22 cellular contexts compared by ENCODE assay signal in genomic region chr1:40777224-40777970, GRCh38. TPM values are rescaled to one million over a fixed set of nuclear protein-coding genes. Genes with fewer than 3 reads are reported as not detected.
DNase-seq lines count a peak whose midpoint lies in the region; ATAC-seq, FAIRE-seq and TF ChIP-seq lines count a peak whose summit lies in the region.
"Had no signal": no experiment of that assay in that cellular context is flagged by ENCODE, and none has a peak within 500 bp of the region (broad histone marks: within the 10 kb centered on the region; RNA-seq: fewer than 3 reads in every experiment).

No MANE protein-coding gene starts in this region.

- no peak overlapping the region for H2AFZ ChIP-seq in K562 (ENCODE audit: low read depth, low read length)
- H2AFZ ChIP-seq: GM23338 had no signal

- H3K27ac ChIP-seq in K562 (ENCODE audit: extremely low read depth, low read depth, low read length) (no peak overlapping the region), upper lobe of right lung (no peak overlapping the region)

- CTCF ChIA-PET in K562 (lab: Yijun Ruan, JAX; ENCODE audit: low intra/inter-chr PET ratio), result no interaction called here
- CTCF ChIA-PET in activated naive CD4-positive, alpha-beta T cell treated with anti-CD3 and anti-CD28 coated beads, Interleukin-2, amount 10 ng/mL, durations not matched to agents 7 days and 5 days (lab: Charles Lee), result interaction anchor here (0.8 to 5.2 kb wide), 8 partner anchors 11 to 175 kb away, joined by 3 to 38 read pairs (median 4); no protein-coding TSS in a partner anchor
- CTCF ChIA-PET in activated CD4-positive, alpha-beta T cell treated with anti-CD3 and anti-CD28 coated beads for 36 hours (lab: Charles Lee), result interaction anchor here (0.7 to 5.8 kb wide), 5 partner anchors 12 to 175 kb away, joined by 3 to 69 read pairs (median 5); no protein-coding TSS in a partner anchor

- intact Hi-C loops in K562 (cut with micrococcal nuclease) (no loop called here), upper lobe of right lung (cut with DNase I) (no loop called here)
- intact Hi-C loops in activated CD4-positive, alpha-beta T cell treated with anti-CD3 and anti-CD28 coated beads for 36 hours (cut with DNase I, micrococcal nuclease), result no loop called here

- peaks cover 35% of the 10 kb centered on the region for H3K36me3 Mint-ChIP-seq in mesothelial cell of epicardium
- H3K36me3 Mint-ChIP-seq in activated naive CD4-positive, alpha-beta T cell treated with anti-CD3 and anti-CD28 coated beads, Interleukin-2, amount 10 ng/mL, durations not matched to agents 7 days and 5 days, result peaks cover 24% of the 10 kb centered on the region
- H3K36me3 Mint-ChIP-seq in activated CD4-positive, alpha-beta T cell treated with anti-CD3 and anti-CD28 coated beads for 36 hours (ENCODE audit: low read depth), result peaks cover 23% of the 10 kb centered on the region

- peaks cover 4 to 14% of the 10 kb centered on the region in 2 experiments for H3K4me1 ChIP-seq in K562 (replicated peaks in 1 of 2; ENCODE audit: control insufficient read depth in 2 of 2, insufficient read depth in 2 of 2, low read length in 2 of 2)
- peaks cover 3% of the 10 kb centered on the region for H3K4me1 ChIP-seq in upper lobe of right lung

- H4K20me1 ChIP-seq in K562 (replicated peaks; ENCODE audit: control insufficient read depth, insufficient read depth, low read length), result no peaks in the 10 kb centered on the region

- H3K9me3 ChIP-seq in K562 (replicated peaks; ENCODE audit: control insufficient read depth, insufficient read depth, low read depth, low read length) (peaks cover 4% of the 10 kb centered on the region; the same call in 1 of the 2 replicates), upper lobe of right lung (no peaks in the 10 kb centered on the region)

- TF ChIP-seq POLR2A in K562 (conservative IDR thresholded peaks at IDR 0.05), result no peak

- 60% methylated on average over 2 of the region's 2 CpGs for WGBS in K562 (ENCODE audit: insufficient coverage, low coverage, missing lambda C conversion rate)

- DNase-seq in K562 (ENCODE audit: extremely low read depth in 1 of 4, low spot score in 3 of 4) (peak in 1 of 4 experiments; percentile 41), mesothelial cell of epicardium (ENCODE audit: low spot score in 2 of 2, unreplicated experiment in 2 of 2) (no peak), upper lobe of right lung (peak; percentile 3)
- DNase-seq in activated naive CD4-positive, alpha-beta T cell treated with anti-CD3 and anti-CD28 coated beads, Interleukin-2, amount 10 ng/mL, durations not matched to agents 7 days and 5 days, result no peak
- no peak for DNase-seq in activated CD4-positive, alpha-beta T cell treated with anti-CD3 and anti-CD28 coated beads for 36 hours
- DNase-seq: C1 segment of cervical spinal cord; Calu3; CD4-positive, alpha-beta memory T cell; COR-L47; DMS53; DMS79 treated with DMSO at 0.1 percent for 48 hours; GF-D8; H9; HFFc6 had no signal

- no peaks in the 10 kb centered on the region for H3K9me1 ChIP-seq in K562 (ENCODE audit: control insufficient read depth, insufficient read depth, low read length)

- H3K4me2 ChIP-seq in K562 (ENCODE audit: insufficient read depth, low read length), result no peak overlapping the region
- H3K4me2 ChIP-seq: GM23338 had no signal

- POLR2A ChIA-PET in K562 (lab: Yijun Ruan, JAX), result no interaction called here
- POLR2A ChIA-PET in activated CD4-positive, alpha-beta T cell treated with anti-CD3 and anti-CD28 coated beads for 36 hours (lab: Charles Lee), result no interaction called here

- H3K9ac ChIP-seq in K562 (ENCODE audit: insufficient read depth in 1 of 2, low read depth in 2 of 2, low read length in 2 of 2), result no peak overlapping the region

- no peak for TF ChIP-seq CTCF in K562 (IDR thresholded peaks at IDR 0.05 in 2 of 3, conservative IDR thresholded peaks at IDR 0.05 in 1 of 3; ENCODE audit: insufficient read depth in 2 of 3, low read depth in 1 of 3, low read length in 3 of 3)
- peak; percentile 14 for TF ChIP-seq CTCF in mesothelial cell of epicardium (IDR thresholded peaks at IDR 0.05; ENCODE audit: unreplicated experiment)
- TF ChIP-seq CTCF in upper lobe of right lung (IDR thresholded peaks at IDR 0.05), result no peak

- H3K79me2 ChIP-seq in K562 (ENCODE audit: control insufficient read depth, insufficient read depth, low read length), result no peaks in the 10 kb centered on the region

- peaks cover 15% of the 10 kb centered on the region for H3K27me3 Mint-ChIP-seq in mesothelial cell of epicardium (ENCODE audit: low read depth)
- H3K27me3 Mint-ChIP-seq in activated naive CD4-positive, alpha-beta T cell treated with anti-CD3 and anti-CD28 coated beads, Interleukin-2, amount 10 ng/mL, durations not matched to agents 7 days and 5 days, result peaks cover 15% of the 10 kb centered on the region
- H3K27me3 Mint-ChIP-seq in activated CD4-positive, alpha-beta T cell treated with anti-CD3 and anti-CD28 coated beads for 36 hours, result peaks cover 7% of the 10 kb centered on the region

- no peak for TF ChIP-seq EP300 in K562 (IDR thresholded peaks at IDR 0.05; ENCODE audit: low read length)

- no peak for FAIRE-seq in K562 (lab: Jason Lieb, UNC)
- FAIRE-seq: GM12891, GM18507, GM19239 had no signal

- in situ Hi-C loops in K562 (cut with MboI), result no loop called here

- H3K4me3 ChIP-seq in K562, result no peak overlapping the region
- H3K4me3 ChIP-seq in upper lobe of right lung, result no peak overlapping the region
- H3K4me3 ChIP-seq: GM23338 had no signal

- peaks cover 16% of the 10 kb centered on the region for H3K9me3 Mint-ChIP-seq in mesothelial cell of epicardium
- H3K9me3 Mint-ChIP-seq in activated naive CD4-positive, alpha-beta T cell treated with anti-CD3 and anti-CD28 coated beads, Interleukin-2, amount 10 ng/mL, durations not matched to agents 7 days and 5 days, result peaks cover 4% of the 10 kb centered on the region
- H3K9me3 Mint-ChIP-seq in activated CD4-positive, alpha-beta T cell treated with anti-CD3 and anti-CD28 coated beads for 36 hours (ENCODE audit: low read depth), result no peaks in the 10 kb centered on the region

- H3K36me3 ChIP-seq in K562 (ENCODE audit: control insufficient read depth, insufficient read depth, low read length) (no peaks in the 10 kb centered on the region), upper lobe of right lung (peaks cover 6% of the 10 kb centered on the region)

- no peaks in the 10 kb centered on the region for H3K27me3 ChIP-seq in K562 (ENCODE audit: control insufficient read depth in 2 of 2, insufficient read depth in 2 of 2, low read length in 2 of 2)
- H3K27me3 ChIP-seq in upper lobe of right lung, result no peaks in the 10 kb centered on the region

- TF ChIP-seq RAD21 in K562 (CRISPR knock-in tag; conservative IDR thresholded peaks at IDR 0.05 in 1 of 2, IDR thresholded peaks at IDR 0.05 in 1 of 2), result no peak

- BruUV-seq in K562 (replicated peaks; lab: Mats Ljungman, UMichigan), result no TSS peak

- H3K27ac Mint-ChIP-seq in mesothelial cell of epicardium, result no peak overlapping the region
- H3K27ac Mint-ChIP-seq in activated naive CD4-positive, alpha-beta T cell treated with anti-CD3 and anti-CD28 coated beads, Interleukin-2, amount 10 ng/mL, durations not matched to agents 7 days and 5 days, result no peak overlapping the region
- H3K27ac Mint-ChIP-seq in activated CD4-positive, alpha-beta T cell treated with anti-CD3 and anti-CD28 coated beads for 36 hours, result no peak overlapping the region
- H3K27ac Mint-ChIP-seq: HFFc6 had no signal

- H3K4me3 Mint-ChIP-seq in mesothelial cell of epicardium, result no peak overlapping the region
- no peak overlapping the region for H3K4me3 Mint-ChIP-seq in activated naive CD4-positive, alpha-beta T cell treated with anti-CD3 and anti-CD28 coated beads, Interleukin-2, amount 10 ng/mL, durations not matched to agents 7 days and 5 days
- H3K4me3 Mint-ChIP-seq in activated CD4-positive, alpha-beta T cell treated with anti-CD3 and anti-CD28 coated beads for 36 hours, result no peak overlapping the region
- H3K4me3 Mint-ChIP-seq: CD4-positive, alpha-beta memory T cell; GM23338; H9; HFFc6 had no signal

- peaks cover 7% of the 10 kb centered on the region for H3K4me1 Mint-ChIP-seq in mesothelial cell of epicardium
- peaks cover 7% of the 10 kb centered on the region for H3K4me1 Mint-ChIP-seq in activated naive CD4-positive, alpha-beta T cell treated with anti-CD3 and anti-CD28 coated beads, Interleukin-2, amount 10 ng/mL, durations not matched to agents 7 days and 5 days
- no peaks in the 10 kb centered on the region for H3K4me1 Mint-ChIP-seq in activated CD4-positive, alpha-beta T cell treated with anti-CD3 and anti-CD28 coated beads for 36 hours

- ATAC-seq in K562 (no peak), upper lobe of right lung (no peak), GM18517 (IDR thresholded peaks at IDR 0.05; ENCODE audit: unreplicated experiment) (no peak)
- no peak for ATAC-seq in activated CD4-positive, alpha-beta T cell treated with anti-CD3 and anti-CD28 coated beads for 36 hours
- ATAC-seq: GM23338, HCT116 had no signal

RNA-seq across cellular contexts. Expression of gene KCNQ4, which starts 6.2 kb away (rescaled TPM):
- 4.1 and 12.8 TPM in 2 replicates for total RNA-seq in K562 (2011; cell fraction: chromatin; rRNA removed; ENCODE audit: low replicate concordance)
- 7.4 and 7.5 TPM in 2 replicates for total RNA-seq in K562 (2011; cell fraction: nucleolus; rRNA removed)
- total RNA-seq in K562 (2011; cell fraction: nucleoplasm; rRNA removed), result 4.4 and 4.6 TPM in 2 replicates
- 1.6 and 1.8 TPM in 2 replicates for total RNA-seq in K562 (2014; rRNA removed)
- total RNA-seq in K562 (2014; rRNA removed; fragmentation: Illumina TruSeq; extraction: Trizol), result 0.64 and 0.76 TPM in 2 replicates
- 0.72 and 0.79 TPM in 2 replicates for total RNA-seq in K562 (2015; rRNA removed; fragmentation: Illumina TruSeq; extraction: Trizol)
- total RNA-seq in K562 (2021), result 3.8 and 4.1 TPM in 2 replicates
- 0.79 and 1.7 TPM in 2 replicates for polyA plus RNA-seq in K562 (2011; rRNA removed)
- polyA plus RNA-seq in K562 (2011; cell fraction: cytosol; rRNA removed), result 1.1 and 1.3 TPM in 2 replicates
- 6.3 and 9.8 TPM in 2 replicates for polyA plus RNA-seq in K562 (2011; cell fraction: nucleus; rRNA removed)
- polyA plus RNA-seq in K562 (2012), result 2.5 and 4.6 TPM in 2 replicates
- polyA plus RNA-seq in K562 (2014; fragmentation: Illumina TruSeq; extraction: Trizol), result 3.5 and 3.8 TPM in 2 replicates
- polyA plus RNA-seq in K562 (2014; fragmentation: Nextera tagmentation; extraction: Ambion mirVana), result under 1 TPM; 0.07 to 0.27 TPM
- 3.4 and 3.7 TPM in 2 replicates for polyA plus RNA-seq in K562 (2014; rRNA removed)
- 0.42 and 0.49 TPM in 2 replicates for polyA minus RNA-seq in K562 (2011; rRNA and poly(A)+ RNA removed)
- 1.0 TPM in 2 replicates for polyA minus RNA-seq in K562 (2011; cell fraction: cytosol; rRNA and poly(A)+ RNA removed)
- 3.6 and 3.7 TPM in 2 replicates for polyA minus RNA-seq in K562 (2011; cell fraction: nucleus; rRNA and poly(A)+ RNA removed)
- total RNA-seq in mesothelial cell of epicardium, result 0.78 to 0.97 TPM (median 0.79 TPM) in 3 replicates
- 0.96 TPM for total RNA-seq in upper lobe of right lung
- total RNA-seq in activated CD4-positive, alpha-beta T cell treated with anti-CD3 and anti-CD28 coated beads for 36 hours, result under 1 TPM; 0.43 to 0.58 TPM
- total RNA-seq: A172, H4 had no signal
